ENCODE assay signal across 1 cellular context in genomic region chr10:63133787-63134557, GRCh38.
TF ChIP-seq lines count a peak whose summit lies in the region.

No MANE protein-coding gene starts in this region.

TF ChIP-seq in HEK293, 187 proteins besides CTCF, POLR2A, EP300 and RAD21 (continued from another document):
- TF ChIP-seq PRDM2 (tag by site-specific recombination; IDR thresholded peaks at IDR 0.05; ENCODE audit: borderline replicate concordance) = no peak
- TF ChIP-seq, protein P1, sequence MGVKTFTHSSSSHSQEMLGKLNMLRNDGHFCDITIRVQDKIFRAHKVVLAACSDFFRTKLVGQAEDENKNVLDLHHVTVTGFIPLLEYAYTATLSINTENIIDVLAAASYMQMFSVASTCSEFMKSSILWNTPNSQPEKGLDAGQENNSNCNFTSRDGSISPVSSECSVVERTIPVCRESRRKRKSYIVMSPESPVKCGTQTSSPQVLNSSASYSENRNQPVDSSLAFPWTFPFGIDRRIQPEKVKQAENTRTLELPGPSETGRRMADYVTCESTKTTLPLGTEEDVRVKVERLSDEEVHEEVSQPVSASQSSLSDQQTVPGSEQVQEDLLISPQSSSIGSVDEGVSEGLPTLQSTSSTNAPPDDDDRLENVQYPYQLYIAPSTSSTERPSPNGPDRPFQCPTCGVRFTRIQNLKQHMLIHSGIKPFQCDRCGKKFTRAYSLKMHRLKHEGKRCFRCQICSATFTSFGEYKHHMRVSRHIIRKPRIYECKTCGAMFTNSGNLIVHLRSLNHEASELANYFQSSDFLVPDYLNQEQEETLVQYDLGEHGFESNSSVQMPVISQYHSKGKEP (tag by site-specific recombination; IDR thresholded peaks at IDR 0.05) = no peak
- TF ChIP-seq ZNF362 (tag by site-specific recombination; IDR thresholded peaks at IDR 0.05) = no peak
- TF ChIP-seq ZSCAN16 (tag by site-specific recombination; IDR thresholded peaks at IDR 0.05) = no peak
- no peak for TF ChIP-seq ZNF571 (tag by site-specific recombination; IDR thresholded peaks at IDR 0.05)
- TF ChIP-seq ZNF626 (tag by site-specific recombination; IDR thresholded peaks at IDR 0.05) = no peak
- no peak for TF ChIP-seq ZNF354C (tag by site-specific recombination; IDR thresholded peaks at IDR 0.05; ENCODE audit: borderline replicate concordance, low read depth)
- TF ChIP-seq ZNF2 (tag by site-specific recombination; IDR thresholded peaks at IDR 0.05) = no peak
- TF ChIP-seq ZBTB20 (tag by site-specific recombination; IDR thresholded peaks at IDR 0.05) = peak; percentile 9; the same call in 1 of the 2 replicates
- no peak for TF ChIP-seq ZNF610 (tag by site-specific recombination; IDR thresholded peaks at IDR 0.05; ENCODE audit: borderline replicate concordance)
- 0 out of 2 replicates have a peak, but pooled peaks have one; percentile 5 for TF ChIP-seq EGR2 (tag by site-specific recombination; IDR thresholded peaks at IDR 0.05; ENCODE audit: low read depth)
- TF ChIP-seq SP3 (tag by site-specific recombination; IDR thresholded peaks at IDR 0.05) = no peak
- no peak for TF ChIP-seq ZNF366 (tag by site-specific recombination; conservative IDR thresholded peaks at IDR 0.05)
- TF ChIP-seq, protein P2, sequence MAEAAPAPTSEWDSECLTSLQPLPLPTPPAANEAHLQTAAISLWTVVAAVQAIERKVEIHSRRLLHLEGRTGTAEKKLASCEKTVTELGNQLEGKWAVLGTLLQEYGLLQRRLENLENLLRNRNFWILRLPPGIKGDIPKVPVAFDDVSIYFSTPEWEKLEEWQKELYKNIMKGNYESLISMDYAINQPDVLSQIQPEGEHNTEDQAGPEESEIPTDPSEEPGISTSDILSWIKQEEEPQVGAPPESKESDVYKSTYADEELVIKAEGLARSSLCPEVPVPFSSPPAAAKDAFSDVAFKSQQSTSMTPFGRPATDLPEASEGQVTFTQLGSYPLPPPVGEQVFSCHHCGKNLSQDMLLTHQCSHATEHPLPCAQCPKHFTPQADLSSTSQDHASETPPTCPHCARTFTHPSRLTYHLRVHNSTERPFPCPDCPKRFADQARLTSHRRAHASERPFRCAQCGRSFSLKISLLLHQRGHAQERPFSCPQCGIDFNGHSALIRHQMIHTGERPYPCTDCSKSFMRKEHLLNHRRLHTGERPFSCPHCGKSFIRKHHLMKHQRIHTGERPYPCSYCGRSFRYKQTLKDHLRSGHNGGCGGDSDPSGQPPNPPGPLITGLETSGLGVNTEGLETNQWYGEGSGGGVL (tag by site-specific recombination; IDR thresholded peaks at IDR 0.05) = peak; percentile 97
- TF ChIP-seq ZNF747 (tag by site-specific recombination; IDR thresholded peaks at IDR 0.05) = no peak
- TF ChIP-seq ZNF302 (tag by site-specific recombination; IDR thresholded peaks at IDR 0.05; ENCODE audit: low read depth) = no peak
- no peak for TF ChIP-seq ZNF280D (tag by site-specific recombination; IDR thresholded peaks at IDR 0.05)
